In the genomic region with DNA sequence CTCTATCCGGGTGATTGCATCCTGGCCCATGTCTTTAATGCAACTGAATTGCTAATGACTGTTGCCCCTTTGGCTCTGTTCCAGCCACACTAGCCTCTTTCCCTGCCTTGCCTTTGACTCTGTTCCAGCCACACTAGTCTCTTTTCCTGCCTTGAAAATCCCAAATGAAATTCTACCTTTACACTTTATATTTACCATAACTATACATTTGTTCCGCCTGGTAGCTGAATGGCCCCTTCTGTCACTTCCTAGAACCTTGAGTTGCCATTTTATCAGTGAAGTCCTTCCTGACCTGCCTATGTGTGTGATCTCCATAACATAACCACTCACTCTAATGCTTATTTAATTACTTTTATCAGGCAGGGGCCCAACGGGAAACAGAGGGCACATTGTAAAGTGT, we compare ENCODE assay signal across 9 cellular contexts.
"Had no signal": no experiment of that assay in that cellular context is flagged by ENCODE, and none has a peak within 500 bp of the region (broad histone marks: within the 10 kb centered on the region; RNA-seq: fewer than 3 reads in every experiment).

No MANE protein-coding gene starts in this region.

- H3K36me3 ChIP-seq: HAP-1 had no signal

- H3K27ac Mint-ChIP-seq: HFFc6 had no signal

- DNase-seq: GOT3, H7, HFFc6, IMR-90, KG1 had no signal

- FAIRE-seq: HTR-8/SVneo, K562 had no signal

- H3K9me3 ChIP-seq: HAP-1 had no signal

- H3K4me3 Mint-ChIP-seq: HFFc6 had no signal

- ATAC-seq: HCT116, K562 had no signal

- H3K4me3 ChIP-seq: HAP-1, K562 had no signal
